Comparison of ENCODE assay signal across 23 cellular contexts in the genomic region with DNA sequence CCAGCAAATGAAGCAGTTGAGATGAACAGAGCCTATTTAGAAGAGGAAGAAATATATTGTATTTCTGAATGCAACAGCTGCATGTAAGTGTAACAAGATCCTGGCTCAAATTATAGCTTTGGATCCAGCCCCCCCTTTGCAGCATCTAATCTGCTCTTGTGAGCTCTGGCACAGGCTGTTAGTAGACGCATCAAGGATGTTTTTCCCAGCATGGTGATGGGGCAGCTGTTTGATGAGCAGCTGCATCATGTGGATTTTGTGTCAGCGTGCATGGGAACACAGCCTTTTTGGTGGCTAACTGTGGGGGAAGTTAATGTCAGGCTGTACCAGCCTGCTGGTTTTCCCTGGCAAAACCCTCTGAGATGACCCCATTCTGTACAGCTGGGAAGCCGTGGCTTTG.
DNase-seq lines count a peak whose midpoint lies in the region; ATAC-seq, FAIRE-seq and TF ChIP-seq lines count a peak whose summit lies in the region.
"Had no signal": no experiment of that assay in that cellular context is flagged by ENCODE, and none has a peak within 500 bp of the region (broad histone marks: within the 10 kb centered on the region; RNA-seq: fewer than 3 reads in every experiment).

No MANE protein-coding gene starts in this region.

- peak overlapping the region; percentile 66 to 99 (median 96) for H3K27ac ChIP-seq in dorsolateral prefrontal cortex
- H3K27ac ChIP-seq: ascending aorta, skin epidermis had no signal

- H3K4me3 ChIP-seq in dorsolateral prefrontal cortex = peak overlapping the region in 2 of 59 donors; percentile 5 to 29
- H3K4me3 ChIP-seq: ascending aorta, lung, skin epidermis had no signal

- DNase-seq in NCI-H1105 (lab: John Stamatoyannopoulos, UW) (peak; percentile 77), NCI-H524 (lab: John Stamatoyannopoulos, UW) (peak; percentile 70 to 88), dorsolateral prefrontal cortex (peak; percentile 16 to 96 (median 85)), occipital lobe (lab: John Stamatoyannopoulos, UW) (peak; percentile 75), urothelium cell line (ENCODE audit: low spot score) (no peak)
- no peak for DNase-seq in effector CD4-positive, alpha-beta T cell
- DNase-seq: activated CD4-positive, alpha-beta T cell treated with anti-CD3 and anti-CD28 coated beads, Interleukin-2, amount 50 U/mL, for 4 hours; activated naive CD4-positive, alpha-beta T cell treated with anti-CD3 and anti-CD28 coated beads for 36 hours; cerebellar nuclear complex; glutamatergic neuron; Kasumi-1; naive thymus-derived CD4-positive, alpha-beta T cell; NCI-H510A treated with DMSO at 0.1 percent for 48 hours; OCI-M1; SHP77; stimulated activated CD4-positive, alpha-beta T cell treated with anti-CD3 and anti-CD28 coated beads, Interleukin-2, amount 100 ng/mL, for 48 hours; T-cell had no signal

- intact Hi-C loops in dorsolateral prefrontal cortex (cut with DNase I) = loop anchor here in 1 of 2 donors (5.0 kb wide), 1 partner anchor 42 kb away; no protein-coding TSS in a partner anchor

- ATAC-seq in GM21390 (IDR thresholded peaks at IDR 0.05; ENCODE audit: unreplicated experiment) (no peak), GM18502 (IDR thresholded peaks at IDR 0.05; ENCODE audit: poor library complexity, unreplicated experiment) (no peak)
- ATAC-seq: naive thymus-derived CD4-positive, alpha-beta T cell; T-cell had no signal

- H3K27me3 ChIP-seq in dorsolateral prefrontal cortex = peaks cover 0 to 6% (median 0%) of the 10 kb centered on the region in 45 donors
- H3K27me3 ChIP-seq: ascending aorta had no signal

- TF ChIP-seq CTCF in dorsolateral prefrontal cortex (IDR thresholded peaks at IDR 0.05 in 54 of 56, conservative IDR thresholded peaks at IDR 0.05 in 2 of 56; ENCODE audit: low read depth in 1 of 56, partially characterized antibody in 56 of 56) = peak in 3 of 56 donors; percentile 3 to 30 (median 17)

- no peak for FAIRE-seq in urothelium cell line (lab: Jason Lieb, UNC)
- FAIRE-seq: H1 had no signal

Comparison
In these comparisons a context has a peak if more than half of its experiments do, and no peak if none do; other contexts are left out.
1. DNase-seq: peak in NCI-H1105 (single experiment), NCI-H524 (2 of 2), dorsolateral prefrontal cortex (10 of 10) and occipital lobe (single experiment); none in effector CD4-positive, alpha-beta T cell (single experiment) and urothelium cell line (single experiment).